In the genomic region with DNA sequence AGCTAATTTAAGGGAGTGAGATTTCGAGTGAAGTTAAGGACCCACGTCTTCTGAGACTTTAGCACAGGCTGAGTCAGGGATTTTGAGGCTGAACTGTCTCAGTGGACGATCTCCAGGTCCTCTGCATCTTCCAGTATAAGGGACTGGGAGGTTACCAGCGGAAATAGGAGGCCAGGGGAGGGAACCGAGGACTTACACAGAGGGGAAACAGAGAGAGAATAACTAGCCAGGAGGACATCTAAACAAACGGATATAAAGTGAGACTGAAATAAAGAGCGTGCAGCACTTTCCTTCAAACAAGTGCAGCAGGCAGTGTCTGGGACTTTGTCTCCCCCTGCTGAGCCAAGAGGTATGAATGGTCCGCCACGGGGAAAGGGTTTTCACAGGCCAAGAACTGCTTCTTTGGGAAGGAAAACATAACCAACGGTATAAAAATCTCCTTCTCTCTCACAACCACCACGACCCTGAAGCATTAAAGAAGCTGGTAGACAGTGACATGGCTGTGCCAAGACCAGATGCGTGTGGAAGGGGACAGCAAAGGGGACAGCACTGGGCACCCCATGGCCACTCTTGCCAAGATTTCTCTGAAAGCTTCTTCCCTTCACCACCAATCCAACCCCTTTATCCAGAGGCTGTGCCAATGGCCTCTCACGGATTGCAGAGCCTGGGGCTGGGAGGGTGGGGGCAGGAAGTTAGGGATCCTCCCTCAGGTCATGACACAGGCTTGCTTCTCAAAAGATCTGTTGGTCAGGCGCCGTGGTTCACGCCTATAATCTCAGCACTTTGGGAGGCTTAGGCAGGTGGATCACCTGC, we compare ENCODE assay signal across 1 cellular context.
A peak's percentile ranks its signal among the peaks of the same experiment; 100 is the strongest.
TF ChIP-seq lines count a peak whose summit lies in the region.

No MANE protein-coding gene starts in this region.

TF ChIP-seq in HepG2, 621 proteins besides CTCF, POLR2A, EP300 and RAD21 (continued from another document and continues in another):
- TF ChIP-seq TFE3 (CRISPR knock-in tag; IDR thresholded peaks at IDR 0.05) (0 out of 2 replicates have a peak, but pooled peaks have one; percentile 30), ZNF710 (CRISPR knock-in tag; IDR thresholded peaks at IDR 0.05; ENCODE audit: borderline replicate concordance) (no peak), ZFY (CRISPR knock-in tag; IDR thresholded peaks at IDR 0.05) (peak; percentile 33; the same call in 1 of the 2 replicates), KLF9 (CRISPR knock-in tag; IDR thresholded peaks at IDR 0.05; ENCODE audit: low read depth) (no peak), HES4 (CRISPR knock-in tag; IDR thresholded peaks at IDR 0.05; ENCODE audit: borderline replicate concordance) (no peak), TERF1 (CRISPR knock-in tag; IDR thresholded peaks at IDR 0.05) (no peak), ZNF501 (CRISPR knock-in tag; IDR thresholded peaks at IDR 0.05) (peak; percentile 84), KMT2A (CRISPR knock-in tag; IDR thresholded peaks at IDR 0.05) (0 out of 2 replicates have a peak, but pooled peaks have one; percentile 27), TSC22D2 (CRISPR knock-in tag; IDR thresholded peaks at IDR 0.05; ENCODE audit: borderline replicate concordance) (0 out of 2 replicates have a peak, but pooled peaks have one; percentile 41), RELA (CRISPR knock-in tag; IDR thresholded peaks at IDR 0.05) (no peak), GMEB2 (CRISPR knock-in tag; IDR thresholded peaks at IDR 0.05; ENCODE audit: low read depth) (no peak), MAFK (conservative IDR thresholded peaks at IDR 0.05 in 1 of 2, IDR thresholded peaks at IDR 0.05 in 1 of 2; ENCODE audit: low read length in 2 of 2) (peak in 1 of 2 experiments; percentile 22; a peak in 2 of 4 replicates), GTF2F1 (IDR thresholded peaks at IDR 0.05; ENCODE audit: low read length) (no peak), NR2F1 (CRISPR knock-in tag; IDR thresholded peaks at IDR 0.05) (no peak), ZNF629 (CRISPR knock-in tag; conservative IDR thresholded peaks at IDR 0.05) (no peak), RBFOX2 (IDR thresholded peaks at IDR 0.05; ENCODE audit: low read depth, low read length) (no peak), SALL1 (CRISPR knock-in tag; IDR thresholded peaks at IDR 0.05) (peak; percentile 19; the same call in 1 of the 2 replicates), ASH2L (IDR thresholded peaks at IDR 0.05; ENCODE audit: insufficient read length, low read depth, low read length) (peak; percentile 31), CHD2 (IDR thresholded peaks at IDR 0.05; ENCODE audit: low read depth, low read length) (no peak), ZBTB1 (CRISPR knock-in tag; IDR thresholded peaks at IDR 0.05; ENCODE audit: borderline replicate concordance) (no peak), YEATS2 (CRISPR knock-in tag; IDR thresholded peaks at IDR 0.05; ENCODE audit: borderline replicate concordance) (no peak), ZFP36L2 (CRISPR knock-in tag; IDR thresholded peaks at IDR 0.05) (no peak), ZNF570 (CRISPR knock-in tag; IDR thresholded peaks at IDR 0.05; ENCODE audit: borderline replicate concordance) (no peak), NCOA5 (CRISPR knock-in tag; IDR thresholded peaks at IDR 0.05) (no peak), MYC (CRISPR knock-in tag; IDR thresholded peaks at IDR 0.05; ENCODE audit: borderline replicate concordance) (0 out of 2 replicates have a peak, but pooled peaks have one; percentile 20), ZFX (CRISPR knock-in tag; IDR thresholded peaks at IDR 0.05; ENCODE audit: low read depth) (peak; percentile 47; the same call in 1 of the 2 replicates), ZNF230 (CRISPR knock-in tag; IDR thresholded peaks at IDR 0.05) (0 out of 2 replicates have a peak, but pooled peaks have one; percentile 19), PRMT3 (CRISPR knock-in tag; IDR thresholded peaks at IDR 0.05; ENCODE audit: borderline replicate concordance, low read depth) (no peak), SAP130 (CRISPR knock-in tag; IDR thresholded peaks at IDR 0.05; ENCODE audit: low read depth) (peak; percentile 43; the same call in 1 of the 2 replicates), ZIK1 (CRISPR knock-in tag; IDR thresholded peaks at IDR 0.05; ENCODE audit: borderline replicate concordance, low read depth) (no peak), ZNF343 (CRISPR knock-in tag; IDR thresholded peaks at IDR 0.05) (no peak), ONECUT2 (CRISPR knock-in tag; IDR thresholded peaks at IDR 0.05) (no peak), ZNF772 (CRISPR knock-in tag; IDR thresholded peaks at IDR 0.05) (0 out of 2 replicates have a peak, but pooled peaks have one; percentile 35), PHF21A (CRISPR knock-in tag; IDR thresholded peaks at IDR 0.05) (no peak), ZSCAN31 (CRISPR knock-in tag; IDR thresholded peaks at IDR 0.05; ENCODE audit: low read depth) (0 out of 2 replicates have a peak, but pooled peaks have one; percentile 12), ZNF12 (CRISPR knock-in tag; IDR thresholded peaks at IDR 0.05) (no peak), BCL6 (CRISPR knock-in tag; IDR thresholded peaks at IDR 0.05) (no peak)
- TF ChIP-seq, protein P1, sequence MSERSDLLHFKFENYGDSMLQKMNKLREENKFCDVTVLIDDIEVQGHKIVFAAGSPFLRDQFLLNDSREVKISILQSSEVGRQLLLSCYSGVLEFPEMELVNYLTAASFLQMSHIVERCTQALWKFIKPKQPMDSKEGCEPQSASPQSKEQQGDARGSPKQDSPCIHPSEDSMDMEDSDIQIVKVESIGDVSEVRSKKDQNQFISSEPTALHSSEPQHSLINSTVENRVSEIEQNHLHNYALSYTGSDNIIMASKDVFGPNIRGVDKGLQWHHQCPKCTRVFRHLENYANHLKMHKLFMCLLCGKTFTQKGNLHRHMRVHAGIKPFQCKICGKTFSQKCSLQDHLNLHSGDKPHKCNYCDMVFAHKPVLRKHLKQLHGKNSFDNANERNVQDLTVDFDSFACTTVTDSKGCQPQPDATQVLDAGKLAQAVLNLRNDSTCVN (CRISPR knock-in tag; IDR thresholded peaks at IDR 0.05; ENCODE audit: borderline replicate concordance) = no peak
- TF ChIP-seq, protein P2, sequence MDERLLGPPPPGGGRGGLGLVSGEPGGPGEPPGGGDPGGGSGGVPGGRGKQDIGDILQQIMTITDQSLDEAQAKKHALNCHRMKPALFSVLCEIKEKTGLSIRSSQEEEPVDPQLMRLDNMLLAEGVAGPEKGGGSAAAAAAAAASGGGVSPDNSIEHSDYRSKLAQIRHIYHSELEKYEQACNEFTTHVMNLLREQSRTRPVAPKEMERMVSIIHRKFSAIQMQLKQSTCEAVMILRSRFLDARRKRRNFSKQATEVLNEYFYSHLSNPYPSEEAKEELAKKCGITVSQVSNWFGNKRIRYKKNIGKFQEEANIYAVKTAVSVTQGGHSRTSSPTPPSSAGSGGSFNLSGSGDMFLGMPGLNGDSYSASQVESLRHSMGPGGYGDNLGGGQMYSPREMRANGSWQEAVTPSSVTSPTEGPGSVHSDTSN (CRISPR knock-in tag; IDR thresholded peaks at IDR 0.05) = no peak
- TF ChIP-seq, protein P3, sequence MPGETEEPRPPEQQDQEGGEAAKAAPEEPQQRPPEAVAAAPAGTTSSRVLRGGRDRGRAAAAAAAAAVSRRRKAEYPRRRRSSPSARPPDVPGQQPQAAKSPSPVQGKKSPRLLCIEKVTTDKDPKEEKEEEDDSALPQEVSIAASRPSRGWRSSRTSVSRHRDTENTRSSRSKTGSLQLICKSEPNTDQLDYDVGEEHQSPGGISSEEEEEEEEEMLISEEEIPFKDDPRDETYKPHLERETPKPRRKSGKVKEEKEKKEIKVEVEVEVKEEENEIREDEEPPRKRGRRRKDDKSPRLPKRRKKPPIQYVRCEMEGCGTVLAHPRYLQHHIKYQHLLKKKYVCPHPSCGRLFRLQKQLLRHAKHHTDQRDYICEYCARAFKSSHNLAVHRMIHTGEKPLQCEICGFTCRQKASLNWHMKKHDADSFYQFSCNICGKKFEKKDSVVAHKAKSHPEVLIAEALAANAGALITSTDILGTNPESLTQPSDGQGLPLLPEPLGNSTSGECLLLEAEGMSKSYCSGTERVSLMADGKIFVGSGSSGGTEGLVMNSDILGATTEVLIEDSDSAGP (CRISPR knock-in tag; IDR thresholded peaks at IDR 0.05; ENCODE audit: borderline replicate concordance) = peak; percentile 33; the same call in 1 of the 2 replicates
- TF ChIP-seq, protein P4, sequence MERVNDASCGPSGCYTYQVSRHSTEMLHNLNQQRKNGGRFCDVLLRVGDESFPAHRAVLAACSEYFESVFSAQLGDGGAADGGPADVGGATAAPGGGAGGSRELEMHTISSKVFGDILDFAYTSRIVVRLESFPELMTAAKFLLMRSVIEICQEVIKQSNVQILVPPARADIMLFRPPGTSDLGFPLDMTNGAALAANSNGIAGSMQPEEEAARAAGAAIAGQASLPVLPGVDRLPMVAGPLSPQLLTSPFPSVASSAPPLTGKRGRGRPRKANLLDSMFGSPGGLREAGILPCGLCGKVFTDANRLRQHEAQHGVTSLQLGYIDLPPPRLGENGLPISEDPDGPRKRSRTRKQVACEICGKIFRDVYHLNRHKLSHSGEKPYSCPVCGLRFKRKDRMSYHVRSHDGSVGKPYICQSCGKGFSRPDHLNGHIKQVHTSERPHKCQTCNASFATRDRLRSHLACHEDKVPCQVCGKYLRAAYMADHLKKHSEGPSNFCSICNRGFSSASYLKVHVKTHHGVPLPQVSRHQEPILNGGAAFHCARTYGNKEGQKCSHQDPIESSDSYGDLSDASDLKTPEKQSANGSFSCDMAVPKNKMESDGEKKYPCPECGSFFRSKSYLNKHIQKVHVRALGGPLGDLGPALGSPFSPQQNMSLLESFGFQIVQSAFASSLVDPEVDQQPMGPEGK (CRISPR knock-in tag; IDR thresholded peaks at IDR 0.05) = no peak
- TF ChIP-seq, protein P5, sequence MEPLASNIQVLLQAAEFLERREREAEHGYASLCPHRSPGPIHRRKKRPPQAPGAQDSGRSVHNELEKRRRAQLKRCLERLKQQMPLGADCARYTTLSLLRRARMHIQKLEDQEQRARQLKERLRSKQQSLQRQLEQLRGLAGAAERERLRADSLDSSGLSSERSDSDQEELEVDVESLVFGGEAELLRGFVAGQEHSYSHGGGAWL (CRISPR knock-in tag; IDR thresholded peaks at IDR 0.05) = no peak
